ENCODE assay signal across 9 cellular contexts in genomic region chr4:16267639-16268038, GRCh38.
"Had no signal": no experiment of that assay in that cellular context is flagged by ENCODE, and none has a peak within 500 bp of the region (broad histone marks: within the 10 kb centered on the region; RNA-seq: fewer than 3 reads in every experiment).

No MANE protein-coding gene starts in this region.

- H3K4me3 ChIP-seq: GM23248, HAP-1 had no signal

- H2AFZ ChIP-seq: GM23248 had no signal

- H3K9me3 Mint-ChIP-seq: HFFc6, IgD-negative memory B cell had no signal

- H3K4me1 ChIP-seq: HAP-1 had no signal

- H3K9ac ChIP-seq: GM23248 had no signal

- H3K27ac Mint-ChIP-seq: HFFc6, IgD-negative memory B cell had no signal

- H3K9me3 ChIP-seq: HAP-1 had no signal

- DNase-seq: GM23248, GOT3, H7, HFFc6, KG1 had no signal

- H3K27ac ChIP-seq: GM23248, HL-60 had no signal

- H3K4me3 Mint-ChIP-seq: HFFc6, IgD-negative memory B cell had no signal

- ATAC-seq: HCT116 had no signal

- H3K27me3 Mint-ChIP-seq: IgD-negative memory B cell had no signal

- H3K36me3 ChIP-seq: HAP-1 had no signal
